In the genomic region with DNA sequence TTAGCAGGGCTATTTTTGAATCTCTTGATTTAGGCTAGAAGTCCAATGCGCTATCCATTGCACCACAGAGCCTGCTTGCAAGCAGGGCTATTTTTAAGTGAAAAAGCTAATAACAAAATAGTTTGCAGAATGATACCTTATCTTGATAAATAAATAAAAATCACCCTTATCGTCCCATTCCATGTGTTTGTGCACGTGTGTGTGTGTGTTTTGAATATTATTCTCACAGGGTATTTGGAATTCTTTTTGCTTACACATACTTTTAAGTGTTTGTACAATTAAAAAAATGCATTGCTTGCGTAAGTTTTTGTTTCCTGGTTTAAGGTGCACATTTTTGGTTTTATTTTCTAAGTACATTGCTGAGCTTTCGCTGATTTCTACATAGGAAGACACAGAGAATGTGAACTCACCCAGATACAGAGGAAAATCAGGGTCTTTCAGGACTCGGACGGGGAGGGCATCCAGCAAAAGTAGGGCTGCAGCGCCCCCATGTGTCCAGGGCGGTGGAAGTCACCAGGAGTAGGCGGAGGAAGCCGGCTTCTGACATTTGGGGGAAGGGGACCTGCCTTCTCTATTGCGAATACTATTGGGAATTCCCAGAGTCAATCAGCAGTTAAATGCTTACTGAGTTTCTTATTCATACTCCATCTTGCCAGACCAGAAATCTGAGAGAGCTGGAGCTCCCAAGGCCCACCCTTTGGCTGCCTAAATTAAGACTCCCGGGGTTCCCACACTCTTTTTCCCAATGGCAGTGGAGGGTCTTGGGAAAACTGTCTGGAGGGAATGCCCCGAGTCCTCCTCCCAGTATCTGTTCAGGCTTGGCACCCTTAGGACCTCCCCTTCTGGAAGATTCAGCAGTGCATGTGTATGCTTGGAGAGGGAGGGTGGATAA, we compare ENCODE assay signal across 8 cellular contexts. TPM values are rescaled to one million over a fixed set of nuclear protein-coding genes. Genes with fewer than 3 reads are reported as not detected.
A peak's percentile ranks its signal among the peaks of the same experiment; 100 is the strongest.
DNase-seq lines count a peak whose midpoint lies in the region; ATAC-seq and TF ChIP-seq lines count a peak whose summit lies in the region.

No MANE protein-coding gene starts in this region.

- peak; percentile 30 to 78 for DNase-seq in NCI-H524 (lab: John Stamatoyannopoulos, UW)
- DNase-seq in NCI-H524 treated with DMSO at 0.1 percent for 48 hours (lab: John Stamatoyannopoulos, UW), result no peak
- DNase-seq in NOMO-1 (lab: John Stamatoyannopoulos, UW; ENCODE audit: unreplicated experiment in 2 of 2), result peak; percentile 69 to 78
- peak; percentile 66 for DNase-seq in activated CD8-positive, alpha-beta memory T cell treated with anti-CD3 and anti-CD28 coated beads, Interleukin-2, amount 50 U/mL, for 24 hours (ENCODE audit: extremely low read depth)
- peak; percentile 97 for DNase-seq in endodermal cell
- DNase-seq in midbrain (lab: John Stamatoyannopoulos, UW), result peak; percentile 78
- peak; percentile 63 to 74 for DNase-seq in stimulated activated CD8-positive, alpha-beta memory T cell treated with anti-CD3 and anti-CD28 coated beads, Interleukin-15, amount 100 ng/mL, for 48 hours (ENCODE audit: low read depth in 2 of 2)

- H3K36me3 Mint-ChIP-seq in endodermal cell (ENCODE audit: low read depth), result no peaks in the 10 kb centered on the region

- TF ChIP-seq CTCF in endodermal cell (conservative IDR thresholded peaks at IDR 0.05), result peak; percentile 98

- peaks cover 5% of the 10 kb centered on the region for H3K4me1 Mint-ChIP-seq in endodermal cell

- H3K4me3 Mint-ChIP-seq in endodermal cell, result no peak overlapping the region

- H3K9me3 Mint-ChIP-seq in endodermal cell, result peaks cover 2% of the 10 kb centered on the region

- peak; percentile 41 for ATAC-seq in HG03460 (IDR thresholded peaks at IDR 0.05; ENCODE audit: unreplicated experiment)

- no peaks in the 10 kb centered on the region for H3K9me3 ChIP-seq in endodermal cell (ENCODE audit: control insufficient read depth, low read length)

- H3K27me3 Mint-ChIP-seq in endodermal cell (ENCODE audit: insufficient read depth), result peaks cover 17% of the 10 kb centered on the region

- H3K4me3 ChIP-seq in endodermal cell (ENCODE audit: low read length), result no peak overlapping the region

- H3K27ac ChIP-seq in endodermal cell (ENCODE audit: low read depth, low read length), result no peak overlapping the region

- H3K9ac ChIP-seq in endodermal cell (ENCODE audit: extremely low read depth, low read length, poor library complexity, severe bottlenecking), result no peak overlapping the region

- no peaks in the 10 kb centered on the region for H3K27me3 ChIP-seq in endodermal cell (ENCODE audit: control insufficient read depth, insufficient read depth, low read length, poor library complexity, severe bottlenecking)

- H3K27ac Mint-ChIP-seq in endodermal cell, result no peak overlapping the region

- 14 to 32% methylated on average over 7 to 12 of the region's 14 CpGs for WGBS in endodermal cell (ENCODE audit: insufficient coverage in 1 of 2, insufficient read length in 1 of 2), 2 experiments

- no peaks in the 10 kb centered on the region for H3K4me1 ChIP-seq in endodermal cell (ENCODE audit: control insufficient read depth, insufficient read depth, low read length)

- H3K36me3 ChIP-seq in endodermal cell (ENCODE audit: control insufficient read depth, insufficient read depth, low read length), result no peaks in the 10 kb centered on the region

RNA-seq across cellular contexts. Expression of a gene that starts 27.2 kb away (rescaled TPM):
- total RNA-seq in endodermal cell, result 10 to 100 TPM in 1 of 2 donors, 1 to 10 TPM in 1; 7.1 to 13.5 TPM
- 8.8 TPM for polyA plus RNA-seq in endodermal cell (2013, experiment 1 of 2)
- polyA plus RNA-seq in endodermal cell (2013, experiment 2 of 2), result 9.6 TPM
